ENCODE assay signal across 20 cellular contexts in genomic region chr3:8867646-8868045, GRCh38.
DNase-seq lines count a peak whose midpoint lies in the region; ATAC-seq and TF ChIP-seq lines count a peak whose summit lies in the region.
"Had no signal": no experiment of that assay in that cellular context is flagged by ENCODE, and none has a peak within 500 bp of the region (broad histone marks: within the 10 kb centered on the region; RNA-seq: fewer than 3 reads in every experiment).

No MANE protein-coding gene starts in this region.

- in situ Hi-C loops in IMR-90 (cut with MboI; ENCODE audit: low sequenced_read_pairs), result no loop called here

- POLR2A ChIA-PET in IMR-90 (lab: Charles Lee; ENCODE audit: unreplicated experiment), result no interaction called here

- H4K20me1 ChIP-seq in BLaER1 (no peaks in the 10 kb centered on the region), IMR-90 (ENCODE audit: insufficient read depth, low read length) (no peaks in the 10 kb centered on the region)

- H3K79me1 ChIP-seq in IMR-90 (ENCODE audit: low read depth in 1 of 2, low read length in 2 of 2) (peaks cover 0 to 7% of the 10 kb centered on the region in 2 experiments; a peak in 2 of 4 replicates), mesenchymal stem cell (replicated peaks; ENCODE audit: low read length, poor library complexity, severe bottlenecking) (peaks cover 2% of the 10 kb centered on the region)

- H3K4me3 ChIP-seq in BLaER1, result no peak overlapping the region
- no peak overlapping the region for H3K4me3 ChIP-seq in IMR-90 (ENCODE audit: insufficient read depth, low read depth, low read length)
- H3K4me3 ChIP-seq in RWPE2 (ENCODE audit: severe bottlenecking), result no peak overlapping the region
- H3K4me3 ChIP-seq in mesenchymal stem cell (ENCODE audit: insufficient read depth in 1 of 2, low read depth in 1 of 2, low read length in 2 of 2), result no peak overlapping the region
- H3K4me3 ChIP-seq: GM23248 had no signal

- H2BK15ac ChIP-seq in IMR-90 (ENCODE audit: low read depth, low read length) (0 out of 3 replicates have a peak overlapping the region, but pooled peaks have one; percentile 37), mesenchymal stem cell (ENCODE audit: low read depth, poor library complexity, severe bottlenecking) (no peak overlapping the region)

- H4K8ac ChIP-seq in IMR-90 (ENCODE audit: low read depth in 2 of 2, low read length in 2 of 2) (peak overlapping the region; percentile 11 to 13; a peak in 2 of 4 replicates), mesenchymal stem cell (ENCODE audit: low read length) (no peak overlapping the region)

- H3K23ac ChIP-seq in IMR-90 (ENCODE audit: low read depth, low read length) (no peak overlapping the region), mesenchymal stem cell (ENCODE audit: low read length in 2 of 2) (no peak overlapping the region)

- no peak overlapping the region for H3K56ac ChIP-seq in IMR-90 (ENCODE audit: extremely low read depth, insufficient read depth, low read length)

- H3K27ac ChIP-seq in BLaER1 (no peak overlapping the region), IMR-90 (ENCODE audit: insufficient read depth, low read length) (no peak overlapping the region), RWPE2 (ENCODE audit: poor library complexity, severe bottlenecking) (peak overlapping the region; percentile 96), mesenchymal stem cell (ENCODE audit: low read length, poor library complexity, severe bottlenecking) (peak overlapping the region; percentile 11)
- H3K27ac ChIP-seq: C4-2B, GM23248 had no signal

- peaks cover 16% of the 10 kb centered on the region; the same call in 1 of the 2 replicates for H3K36me3 ChIP-seq in BLaER1
- H3K36me3 ChIP-seq in IMR-90 (ENCODE audit: control insufficient read depth, insufficient read depth, low read length), result no peaks in the 10 kb centered on the region
- 0 out of 2 replicates have a peak, but pooled peaks cover 4% of the 10 kb centered on the region for H3K36me3 ChIP-seq in RWPE2 (ENCODE audit: low read depth)
- H3K36me3 ChIP-seq in mesenchymal stem cell (ENCODE audit: control insufficient read depth in 1 of 2, insufficient read depth in 2 of 2, low read depth in 1 of 2, low read length in 2 of 2), result peaks cover 0 to 4% of the 10 kb centered on the region in 2 experiments

- H4K5ac ChIP-seq in IMR-90 (ENCODE audit: low read depth, low read length), result no peak overlapping the region

- WGBS in IMR-90 (ENCODE audit: extremely low coverage in 2 of 2, insufficient read length in 1 of 2), 2 experiments, result 90% methylated on average over 2 of the region's 3 CpGs; no CpG with 5 or more reads in 1 of the 2 experiments
- WGBS in mesenchymal stem cell, result 68% methylated on average over 3 of the region's 3 CpGs

- intact Hi-C loops in IMR-90 (cut with micrococcal nuclease), result loop anchor here (2.0 kb wide), 1 partner anchor 21 kb away; no protein-coding TSS in a partner anchor

- H3K27me3 ChIP-seq in BLaER1 (no peaks in the 10 kb centered on the region), IMR-90 (ENCODE audit: control insufficient read depth, insufficient read depth, low read length) (no peaks in the 10 kb centered on the region), RWPE2 (ENCODE audit: insufficient read depth, poor library complexity, severe bottlenecking) (no peaks in the 10 kb centered on the region), mesenchymal stem cell (ENCODE audit: control insufficient read depth in 1 of 2, insufficient read depth in 1 of 2, low read length in 2 of 2) (no peaks in the 10 kb centered on the region)

- H3K9ac ChIP-seq in BLaER1, result no peak overlapping the region
- no peak overlapping the region for H3K9ac ChIP-seq in IMR-90 (ENCODE audit: low read depth, low read length)
- H3K9ac ChIP-seq in mesenchymal stem cell (ENCODE audit: low read length), result no peak overlapping the region
- H3K9ac ChIP-seq: GM23248 had no signal

- H3K18ac ChIP-seq in IMR-90 (ENCODE audit: low read depth, low read length), result no peak overlapping the region; the same call in 1 of the 2 replicates
- H3K18ac ChIP-seq in mesenchymal stem cell (ENCODE audit: low read depth in 1 of 2, low read length in 2 of 2), result no peak overlapping the region

- H3K4ac ChIP-seq in IMR-90 (ENCODE audit: low read depth, low read length) (peak overlapping the region; percentile 60), mesenchymal stem cell (ENCODE audit: low read depth in 1 of 2, low read length in 2 of 2) (no peak overlapping the region)

- H3K14ac ChIP-seq in IMR-90 (replicated peaks; ENCODE audit: low read depth, low read length), result peak overlapping the region; percentile 28; the same call in 1 of the 2 replicates
- H3K14ac ChIP-seq in mesenchymal stem cell (ENCODE audit: low read length in 2 of 2), result no peak overlapping the region

- H2AFZ ChIP-seq in IMR-90 (replicated peaks; ENCODE audit: low read length, poor library complexity), result no peak overlapping the region
- no peak overlapping the region for H2AFZ ChIP-seq in mesenchymal stem cell (ENCODE audit: low read depth, low read length)
- H2AFZ ChIP-seq: GM23248 had no signal

- H2BK120ac ChIP-seq in IMR-90 (ENCODE audit: low read depth, low read length) (peak overlapping the region; percentile 65), mesenchymal stem cell (ENCODE audit: low read depth, low read length) (no peak overlapping the region)

- BruUV-seq in IMR-90 (replicated peaks; lab: Mats Ljungman, UMichigan), result no TSS peak

- CTCF ChIA-PET in IMR-90 (lab: Yijun Ruan, JAX), result interaction anchor here (1.5 kb wide), 1 partner anchor 98 kb away, joined by 3 read pairs; the partner anchor contains the start of gene OXTR

- DNase-seq in IMR-90 (no peak), RWPE2 (ENCODE audit: low spot score) (no peak), mesenchymal stem cell (no peak), GM03348 (ENCODE audit: low spot score) (no peak), T-helper 2 cell (no peak), NCI-H1436 treated with DMSO at 0.1 percent for 48 hours (lab: John Stamatoyannopoulos, UW) (no peak), DMS 273 (lab: John Stamatoyannopoulos, UW; ENCODE audit: unreplicated experiment) (no peak)
- DNase-seq: 8988T; Caco-2; CD4-positive, CD25-positive, alpha-beta regulatory T cell; CD8-positive, alpha-beta T cell; DMS 273 treated with DMSO at 0.1 percent for 48 hours; DMS79; EL; GDM1; GM23248; H7 had no signal

- TF ChIP-seq CTCF in IMR-90 (conservative IDR thresholded peaks at IDR 0.05; ENCODE audit: low read depth, low read length), result no peak
- TF ChIP-seq CTCF in RWPE2 (IDR thresholded peaks at IDR 0.05; ENCODE audit: poor library complexity, severe bottlenecking), result no peak

- H3K9me1 ChIP-seq in IMR-90 (ENCODE audit: insufficient read depth, low read length), result peaks cover 12% of the 10 kb centered on the region

- ATAC-seq in IMR-90 (ENCODE audit: low read depth) (no peak), RWPE2 (ENCODE audit: low read depth) (no peak)
- ATAC-seq: CD8-positive, alpha-beta T cell; HCT116 had no signal

- H3K4me1 ChIP-seq in BLaER1 (peaks cover 37% of the 10 kb centered on the region), IMR-90 (ENCODE audit: control insufficient read depth, insufficient read depth, low read length) (peaks cover 16% of the 10 kb centered on the region), RWPE2 (ENCODE audit: insufficient read depth, poor library complexity, severe bottlenecking) (peaks cover 17% of the 10 kb centered on the region), mesenchymal stem cell (ENCODE audit: control insufficient read depth, insufficient read depth, low read depth, low read length) (peaks cover 8% of the 10 kb centered on the region)

- H2BK20ac ChIP-seq in IMR-90 (ENCODE audit: low read depth, low read length), result peak overlapping the region; percentile 67

- dilution Hi-C loops in IMR-90 (cut with HindIII; ENCODE audit: low sequenced_read_pairs, unreplicated experiment), result no loop called here

- no peak overlapping the region for H2BK12ac ChIP-seq in mesenchymal stem cell (ENCODE audit: low read length in 2 of 2)

- no peak for TF ChIP-seq POLR2A in IMR-90 (IDR thresholded peaks at IDR 0.05; ENCODE audit: low read depth, low read length)

- peak overlapping the region; percentile 49 for H2BK5ac ChIP-seq in IMR-90 (ENCODE audit: low read depth, low read length, poor library complexity, severe bottlenecking)
- H2BK5ac ChIP-seq in mesenchymal stem cell (ENCODE audit: low read depth, low read length, poor library complexity, severe bottlenecking), result no peak overlapping the region

- H3K9me3 ChIP-seq in BLaER1 (no peaks in the 10 kb centered on the region), IMR-90 (ENCODE audit: control insufficient read depth, insufficient read depth, low read length) (no peaks in the 10 kb centered on the region), RWPE2 (ENCODE audit: severe bottlenecking) (no peaks in the 10 kb centered on the region), mesenchymal stem cell (ENCODE audit: control insufficient read depth, low read length) (no peaks in the 10 kb centered on the region)
- H3K9me3 ChIP-seq: Caco-2 had no signal

- no peak for TF ChIP-seq RAD21 in IMR-90 (IDR thresholded peaks at IDR 0.05; ENCODE audit: low read length)

- H2AK5ac ChIP-seq in IMR-90 (ENCODE audit: low read depth, low read length), result peak overlapping the region; percentile 45
- H2AK5ac ChIP-seq in mesenchymal stem cell (ENCODE audit: low read length, severe bottlenecking), result peak overlapping the region; percentile 55

- H4K91ac ChIP-seq in IMR-90 (ENCODE audit: insufficient read depth, low read depth, low read length), result peak overlapping the region; percentile 70
- no peak overlapping the region for H4K91ac ChIP-seq in mesenchymal stem cell (ENCODE audit: low read length)

- H3K4me2 ChIP-seq in BLaER1, result 0 out of 2 replicates have a peak overlapping the region, but pooled peaks have one; percentile 25
- H3K4me2 ChIP-seq in IMR-90 (ENCODE audit: low read depth, low read length), result no peak overlapping the region
- H3K4me2 ChIP-seq in mesenchymal stem cell (ENCODE audit: low read length, poor library complexity, severe bottlenecking), result no peak overlapping the region

- H2AK9ac ChIP-seq in IMR-90 (replicated peaks; ENCODE audit: low read depth, low read length, poor library complexity), result no peak overlapping the region

TF ChIP-seq in IMR-90, 13 proteins besides CTCF, POLR2A, EP300 and RAD21 (continues in another document):
- TF ChIP-seq, protein P1, sequence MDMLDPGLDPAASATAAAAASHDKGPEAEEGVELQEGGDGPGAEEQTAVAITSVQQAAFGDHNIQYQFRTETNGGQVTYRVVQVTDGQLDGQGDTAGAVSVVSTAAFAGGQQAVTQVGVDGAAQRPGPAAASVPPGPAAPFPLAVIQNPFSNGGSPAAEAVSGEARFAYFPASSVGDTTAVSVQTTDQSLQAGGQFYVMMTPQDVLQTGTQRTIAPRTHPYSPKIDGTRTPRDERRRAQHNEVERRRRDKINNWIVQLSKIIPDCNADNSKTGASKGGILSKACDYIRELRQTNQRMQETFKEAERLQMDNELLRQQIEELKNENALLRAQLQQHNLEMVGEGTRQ (IDR thresholded peaks at IDR 0.05; ENCODE audit: low read depth, low read length), result no peak
- TF ChIP-seq RCOR1 (IDR thresholded peaks at IDR 0.05; ENCODE audit: insufficient replicate concordance, low read length) (no peak), FOS (IDR thresholded peaks at IDR 0.05; ENCODE audit: low read depth, low read length) (no peak)

Comparison
In these comparisons a context has a peak if more than half of its experiments do, and no peak if none do; other contexts are left out.
1. H3K27ac ChIP-seq: peak in RWPE2 (single experiment) and mesenchymal stem cell (single experiment); none in BLaER1 (single experiment) and IMR-90 (single experiment).